Comparison of ENCODE assay signal across 29 cellular contexts in the genomic region with DNA sequence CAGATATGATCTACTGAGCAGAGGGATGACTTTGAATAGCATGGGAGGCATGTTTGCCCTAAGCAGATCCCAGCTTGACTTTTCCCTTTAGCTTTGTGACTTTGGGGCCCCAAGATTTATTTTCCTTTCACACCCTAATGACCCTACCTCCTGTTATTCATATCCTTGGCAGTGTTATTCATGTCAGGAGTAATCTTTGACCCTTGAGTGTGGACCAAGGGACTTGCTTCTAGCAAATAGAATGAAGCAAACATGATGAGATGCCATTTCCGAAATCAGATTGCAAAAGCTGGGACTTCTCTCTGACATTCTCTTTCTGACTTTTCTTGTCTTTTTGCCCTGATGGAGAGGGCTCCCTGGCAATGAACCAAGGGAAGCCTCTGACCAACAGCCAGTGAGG.
"Had no signal": no experiment of that assay in that cellular context is flagged by ENCODE, and none has a peak within 500 bp of the region (broad histone marks: within the 10 kb centered on the region; RNA-seq: fewer than 3 reads in every experiment).

No MANE protein-coding gene starts in this region.

- H3K27me3 ChIP-seq: stomach, suprapubic skin, testis, tibial artery, tibial nerve, transverse colon, upper lobe of left lung, upper lobe of right lung, uterus, vagina had no signal

- H3K36me3 ChIP-seq: stomach, suprapubic skin, thoracic aorta, thyroid gland, tibial artery, tibial nerve, transverse colon, upper lobe of left lung, upper lobe of right lung, uterus, vagina had no signal

- ATAC-seq: stimulated activated effector memory CD8-positive, alpha-beta T cell treated with anti-CD3 and anti-CD28 coated beads, Interleukin-12 subunit alpha, Interleukin-12 subunit beta, amount 100 ng/mL, for 72 hours; stimulated activated memory B cell treated with anti-CD40 and anti-IgM and Interleukin-4, amounts not matched to agents 10 μg/mL and 1 μg/mL and 100 μg/mL, for 72 hours; stimulated activated naive B cell treated with anti-CD40 and anti-IgM and Interleukin-4, amounts not matched to agents 10 μg/mL and 1 μg/mL and 100 μg/mL, for 72 hours; stimulated activated naive CD8-positive, alpha-beta T cell treated with anti-CD3 and anti-CD28 coated beads, Interleukin-15, amount 100 ng/mL, for 72 hours; stimulated activated naive CD8-positive, alpha-beta T cell treated with anti-CD3 and anti-CD28 coated beads, Interleukin-15, Interleukin-2, amounts not matched to agents 100 U/mL and 50 U/mL, for 24 hours; upper lobe of right lung had no signal

- H3K27ac ChIP-seq: stomach, suprapubic skin, testis, thoracic aorta, thyroid gland, tibial artery, tibial nerve, transverse colon, upper lobe of left lung, upper lobe of right lung, uterus, vagina had no signal

- H3K9me3 ChIP-seq: suprapubic skin, testis, thoracic aorta, thyroid gland, transverse colon, upper lobe of right lung, uterus, vagina had no signal

- H3K4me1 ChIP-seq: stomach, suprapubic skin, testis, thyroid gland, tibial artery, tibial nerve, transverse colon, upper lobe of left lung, upper lobe of right lung, uterus, vagina had no signal

- H3K4me3 Mint-ChIP-seq: stimulated activated effector memory CD8-positive, alpha-beta T cell treated with anti-CD3 and anti-CD28 coated beads, Interleukin-12 subunit alpha, Interleukin-12 subunit beta, amount 100 ng/mL, for 72 hours; stimulated activated memory B cell treated with anti-CD40 and anti-IgM and Interleukin-4, amounts not matched to agents 10 μg/mL and 1 μg/mL and 100 μg/mL, for 72 hours; stimulated activated naive B cell treated with anti-CD40 and anti-IgM and Interleukin-4, amounts not matched to agents 10 μg/mL and 1 μg/mL and 100 μg/mL, for 72 hours; stimulated activated naive CD8-positive, alpha-beta T cell treated with anti-CD3 and anti-CD28 coated beads, Interleukin-15, amount 100 ng/mL, for 72 hours; stimulated activated naive CD8-positive, alpha-beta T cell treated with anti-CD3 and anti-CD28 coated beads, Interleukin-15, Interleukin-2, amounts not matched to agents 100 ng/mL and 50 ng/mL, for 24 hours; type B pancreatic cell had no signal

- H3K27ac Mint-ChIP-seq: stimulated activated effector memory CD8-positive, alpha-beta T cell treated with anti-CD3 and anti-CD28 coated beads, Interleukin-12 subunit alpha, Interleukin-12 subunit beta, amount 100 ng/mL, for 72 hours; stimulated activated memory B cell treated with anti-CD40 and anti-IgM and Interleukin-4, amounts not matched to agents 10 μg/mL and 1 μg/mL and 100 μg/mL, for 72 hours; stimulated activated naive B cell treated with anti-CD40 and anti-IgM and Interleukin-4, amounts not matched to agents 10 μg/mL and 1 μg/mL and 100 μg/mL, for 72 hours; stimulated activated naive CD8-positive, alpha-beta T cell treated with anti-CD3 and anti-CD28 coated beads, Interleukin-15, Interleukin-2, amounts not matched to agents 100 ng/mL and 50 ng/mL, for 24 hours; type B pancreatic cell had no signal

- FAIRE-seq: urothelium cell line had no signal

- H3K4me1 Mint-ChIP-seq: stimulated activated effector memory CD8-positive, alpha-beta T cell treated with anti-CD3 and anti-CD28 coated beads, Interleukin-12 subunit alpha, Interleukin-12 subunit beta, amount 100 ng/mL, for 72 hours; stimulated activated memory B cell treated with anti-CD40 and anti-IgM and Interleukin-4, amounts not matched to agents 10 μg/mL and 1 μg/mL and 100 μg/mL, for 72 hours; stimulated activated naive B cell treated with anti-CD40 and anti-IgM and Interleukin-4, amounts not matched to agents 10 μg/mL and 1 μg/mL and 100 μg/mL, for 72 hours; stimulated activated naive CD8-positive, alpha-beta T cell treated with anti-CD3 and anti-CD28 coated beads, Interleukin-15, amount 100 ng/mL, for 72 hours had no signal

- H3K4me3 ChIP-seq: stomach, suprapubic skin, testis, thoracic aorta, thyroid gland, tibial artery, tibial nerve, transverse colon, upper lobe of left lung, upper lobe of right lung, uterus, vagina had no signal

- H3K9me3 Mint-ChIP-seq: type B pancreatic cell had no signal

- DNase-seq: stimulated activated CD4-positive, alpha-beta T cell treated with anti-CD3 and anti-CD28 coated beads, Interleukin-2, amount 100 ng/mL, for 48 hours; stimulated activated CD4-positive, alpha-beta T cell treated with anti-CD3 and anti-CD28 coated beads, Interleukin-4, amount 100 ng/mL, for 1 hour; stimulated activated CD4-positive, alpha-beta T cell treated with anti-CD3 and anti-CD28 coated beads, Interleukin-4, amount 100 ng/mL, for 24 hours; stimulated activated CD4-positive, alpha-beta T cell treated with anti-CD3 and anti-CD28 coated beads, Interleukin-4, amount 100 ng/mL, for 4 hours; stimulated activated CD8-positive, alpha-beta memory T cell treated with anti-CD3 and anti-CD28 coated beads, Interleukin-4, amount 100 ng/mL, for 48 hours; stimulated activated naive B cell treated with anti-CD40 and anti-IgM and Interleukin-4, amounts not matched to agents 10 μg/mL and 1 μg/mL and 100 μg/mL, for 72 hours; stimulated activated naive CD4-positive, alpha-beta T cell; stimulated activated naive CD4-positive, alpha-beta T cell treated with Interleukin-2 at 50 U/mL for 16 hours; stimulated activated naive CD8-positive, alpha-beta T cell treated with anti-CD3 and anti-CD28 coated beads, Interleukin-15, amount 100 ng/mL, for 72 hours; stimulated activated naive CD8-positive, alpha-beta T cell treated with anti-CD3 and anti-CD28 coated beads, Interleukin-15, Interleukin-2, amounts not matched to agents 100 U/mL and 50 U/mL, for 24 hours; stomach; substantia nigra; testis; thyroid gland; tibial artery; transverse colon; trophoblast cell; upper lobe of left lung; upper lobe of right lung; uterus had no signal

- H3K36me3 Mint-ChIP-seq: stimulated activated effector memory CD8-positive, alpha-beta T cell treated with anti-CD3 and anti-CD28 coated beads, Interleukin-12 subunit alpha, Interleukin-12 subunit beta, amount 100 ng/mL, for 72 hours; stimulated activated memory B cell treated with anti-CD40 and anti-IgM and Interleukin-4, amounts not matched to agents 10 μg/mL and 1 μg/mL and 100 μg/mL, for 72 hours; type B pancreatic cell had no signal
